In genomic region chr16:68273896-68274295, GRCh38 we compare ENCODE assay signal across 14 cellular contexts. TPM values are rescaled to one million over a fixed set of nuclear protein-coding genes. Genes with fewer than 3 reads are reported as not detected.
A peak's percentile ranks its signal among the peaks of the same experiment; 100 is the strongest.
DNase-seq lines count a peak whose midpoint lies in the region; ATAC-seq, FAIRE-seq and TF ChIP-seq lines count a peak whose summit lies in the region.
"Had no signal": no experiment of that assay in that cellular context is flagged by ENCODE, and none has a peak within 500 bp of the region (broad histone marks: within the 10 kb centered on the region; RNA-seq: fewer than 3 reads in every experiment).

No MANE protein-coding gene starts in this region.

- H3K9ac ChIP-seq in kidney (ENCODE audit: low read length in 2 of 2): no peak overlapping the region
- H3K9ac ChIP-seq: parathyroid adenoma had no signal

- no peaks in the 10 kb centered on the region for H3K27me3 Mint-ChIP-seq in stimulated activated naive CD8-positive, alpha-beta T cell treated with anti-CD3 and anti-CD28 coated beads, Interleukin-15, Interleukin-2, amounts not matched to agents 100 ng/mL and 50 ng/mL, for 24 hours
- H3K27me3 Mint-ChIP-seq in T-cell: no peaks in the 10 kb centered on the region

- no peak for FAIRE-seq in kidney (lab: Jason Lieb, UNC)
- FAIRE-seq: H54, islet of Langerhans had no signal

- H3K27ac ChIP-seq in kidney (ENCODE audit: low read depth in 2 of 2, low read length in 2 of 2): no peak overlapping the region
- H3K27ac ChIP-seq: C4-2B, parathyroid adenoma had no signal

- no peak for DNase-seq in stimulated activated naive CD8-positive, alpha-beta T cell treated with anti-CD3 and anti-CD28 coated beads, Interleukin-15, Interleukin-2, amounts not matched to agents 100 U/mL and 50 U/mL, for 24 hours
- no peak for DNase-seq in T-cell
- DNase-seq in HT-29 (ENCODE audit: low spot score): no peak
- no peak for DNase-seq in NCI-H2081 treated with DMSO at 0.1 percent for 48 hours (lab: John Stamatoyannopoulos, UW)
- no peak for DNase-seq in kidney
- DNase-seq: NCI-H2171 treated with DMSO at 0.1 percent for 48 hours; stimulated activated CD4-positive, alpha-beta T cell treated with anti-CD3 and anti-CD28 coated beads, Interleukin-12 subunit alpha, Interleukin-12 subunit beta, amount 100 ng/mL, for 4 hours; T1000 had no signal

- CTCF ChIA-PET in T-cell (lab: Charles Lee): interaction anchor here (0.6 to 2.0 kb wide), 3 partner anchors 10 to 68 kb away, joined by 3 to 11 read pairs (median 3); partner anchors contain the start of gene SLC7A6 (in 1 of the 2)

- peak overlapping the region; percentile 59 for H3K27ac Mint-ChIP-seq in stimulated activated naive CD8-positive, alpha-beta T cell treated with anti-CD3 and anti-CD28 coated beads, Interleukin-15, Interleukin-2, amounts not matched to agents 100 ng/mL and 50 ng/mL, for 24 hours
- peak overlapping the region; percentile 98 to 100 for H3K27ac Mint-ChIP-seq in T-cell

- H3K36me3 Mint-ChIP-seq in stimulated activated naive CD8-positive, alpha-beta T cell treated with anti-CD3 and anti-CD28 coated beads, Interleukin-15, Interleukin-2, amounts not matched to agents 100 ng/mL and 50 ng/mL, for 24 hours (ENCODE audit: low read depth): peaks cover 46% of the 10 kb centered on the region
- H3K36me3 Mint-ChIP-seq in T-cell: peaks cover 29% of the 10 kb centered on the region

- H3K36me3 ChIP-seq in kidney (ENCODE audit: control insufficient read depth in 1 of 2, insufficient read depth in 2 of 2, low read length in 2 of 2): peaks cover 0 to 7% of the 10 kb centered on the region in 2 donors

- POLR2A ChIA-PET in T-cell (lab: Charles Lee): interaction anchor here in 1 of 2 donors (0.6 kb wide), 1 partner anchor 23 kb away, joined by 4 read pairs; no protein-coding TSS in a partner anchor

- no peak overlapping the region for H3K4me3 Mint-ChIP-seq in stimulated activated naive CD8-positive, alpha-beta T cell treated with anti-CD3 and anti-CD28 coated beads, Interleukin-15, Interleukin-2, amounts not matched to agents 100 ng/mL and 50 ng/mL, for 24 hours
- peak overlapping the region; percentile 19 to 80 (median 73) for H3K4me3 Mint-ChIP-seq in T-cell

- H3K4me1 Mint-ChIP-seq in stimulated activated naive CD8-positive, alpha-beta T cell treated with anti-CD3 and anti-CD28 coated beads, Interleukin-15, Interleukin-2, amounts not matched to agents 100 ng/mL and 50 ng/mL, for 24 hours (ENCODE audit: low read depth): peaks cover 80% of the 10 kb centered on the region
- H3K4me1 Mint-ChIP-seq in T-cell: peaks cover 75 to 80% (median 76%) of the 10 kb centered on the region in 3 donors

- no peak overlapping the region for H3K4me3 ChIP-seq in kidney (ENCODE audit: low read length in 2 of 2)

- ATAC-seq in stimulated activated naive CD8-positive, alpha-beta T cell treated with anti-CD3 and anti-CD28 coated beads, Interleukin-15, Interleukin-2, amounts not matched to agents 100 U/mL and 50 U/mL, for 24 hours: no peak
- ATAC-seq in T-cell (replicated peaks in 1 of 4) (no peak), esophagus mucosa (peak; percentile 72)

- intact Hi-C loops in kidney (cut with DNase I): no loop called here

- H3K9me3 Mint-ChIP-seq in stimulated activated naive CD8-positive, alpha-beta T cell treated with anti-CD3 and anti-CD28 coated beads, Interleukin-15, Interleukin-2, amounts not matched to agents 100 ng/mL and 50 ng/mL, for 24 hours: no peaks in the 10 kb centered on the region
- H3K9me3 Mint-ChIP-seq in T-cell: no peaks in the 10 kb centered on the region

- no peaks in the 10 kb centered on the region for H3K9me3 ChIP-seq in kidney (ENCODE audit: control insufficient read depth in 1 of 2, low read length in 2 of 2)

- H3K4me1 ChIP-seq in kidney (ENCODE audit: control insufficient read depth in 1 of 2, insufficient read depth in 1 of 2, low read depth in 1 of 2, low read length in 2 of 2): peaks cover 0 to 10% of the 10 kb centered on the region in 2 donors

- no peak for TF ChIP-seq CTCF in kidney (IDR thresholded peaks at IDR 0.05; ENCODE audit: borderline replicate concordance, extremely low read depth, insufficient read depth)

RNA-seq across cellular contexts. Expression of gene SLC7A6, which starts 9.6 kb away (rescaled TPM):
- total RNA-seq in T-cell: 100 to 1,000 TPM; 146 to 216 (median 185) TPM
- 4.7 TPM for total RNA-seq in esophagus mucosa
- total RNA-seq in HT-29 (2014; rRNA removed; shearing (Covaris generic)): 43.2 and 53.7 TPM in 2 replicates
- 24.0 TPM for total RNA-seq in kidney
- 5.0 TPM for polyA plus RNA-seq in kidney (ENCODE audit: insufficient read depth, low read depth, low replicate concordance)

RNA-seq across cellular contexts. Expression of gene PLA2G15, which starts 28.7 kb away (rescaled TPM):
- total RNA-seq in T-cell (10 to 100 TPM in 4 of 5 donors, 1 to 10 TPM in 1; 8.7 to 16.4 (median 10.9) TPM), esophagus mucosa (4.8 TPM), kidney (35.1 TPM)
- 15.9 and 18.6 TPM in 2 replicates for total RNA-seq in HT-29 (2014; rRNA removed; shearing (Covaris generic))
- 44.4 TPM for polyA plus RNA-seq in kidney (ENCODE audit: insufficient read depth, low read depth, low replicate concordance)

RNA-seq across cellular contexts. Expression of gene SLC7A6OS, which starts 36.9 kb away (rescaled TPM):
- total RNA-seq in T-cell: 10 to 100 TPM; 42.5 to 50.3 (median 43.9) TPM
- total RNA-seq in esophagus mucosa: 8.1 TPM
- total RNA-seq in HT-29 (2014; rRNA removed; shearing (Covaris generic)): 15.0 and 22.2 TPM in 2 replicates
- total RNA-seq in kidney: 20.3 TPM
- polyA plus RNA-seq in kidney (ENCODE audit: insufficient read depth, low read depth, low replicate concordance): 9.2 TPM

RNA-seq across cellular contexts. Expression of gene PRMT7, which starts 36.9 kb away (rescaled TPM):
- total RNA-seq in T-cell: 10 to 100 TPM; 80.1 to 92.4 (median 87.2) TPM
- total RNA-seq in esophagus mucosa: 14.8 TPM
- total RNA-seq in HT-29 (2014; rRNA removed; shearing (Covaris generic)): 36.3 and 50.6 TPM in 2 replicates
- 33.7 TPM for total RNA-seq in kidney
- polyA plus RNA-seq in kidney (ENCODE audit: insufficient read depth, low read depth, low replicate concordance): 20.4 TPM

RNA-seq across cellular contexts. Expression of gene ESRP2, which starts 38.0 kb away (rescaled TPM):
- total RNA-seq in T-cell (under 1 TPM in 3 of 5 donors, not detected in 2; 0.47 to 0.79 (median 0.62) TPM), esophagus mucosa (82.1 TPM), kidney (32.9 TPM)
- total RNA-seq in HT-29 (2014; rRNA removed; shearing (Covaris generic)): 104 and 122 TPM in 2 replicates
- polyA plus RNA-seq in kidney (ENCODE audit: insufficient read depth, low read depth, low replicate concordance): 19.1 TPM
